Comparison of ENCODE assay signal across 18 cellular contexts in the genomic region with DNA sequence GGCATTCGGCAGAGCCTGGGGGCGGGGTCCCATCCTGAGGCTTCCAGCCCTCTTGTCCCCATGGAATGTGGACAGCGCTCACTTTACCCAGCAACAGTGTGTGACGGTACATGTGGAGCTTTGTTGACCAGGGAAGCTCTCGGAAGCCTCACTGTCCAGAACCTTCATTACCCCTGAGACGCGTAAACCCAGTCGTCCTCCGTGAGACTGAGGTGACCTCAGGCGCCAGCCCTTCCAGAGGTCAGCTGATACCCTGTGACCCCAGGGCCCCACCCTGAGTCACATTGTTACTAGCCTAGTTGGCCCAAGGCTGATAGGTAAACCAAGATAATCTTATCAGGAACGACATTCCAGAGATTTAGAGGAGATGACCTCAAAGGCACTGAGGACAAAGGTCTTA. TPM values are rescaled to one million over a fixed set of nuclear protein-coding genes. Genes with fewer than 3 reads are reported as not detected.
DNase-seq lines count a peak whose midpoint lies in the region; ATAC-seq and TF ChIP-seq lines count a peak whose summit lies in the region.
"Had no signal": no experiment of that assay in that cellular context is flagged by ENCODE, and none has a peak within 500 bp of the region (broad histone marks: within the 10 kb centered on the region; RNA-seq: fewer than 3 reads in every experiment).

No MANE protein-coding gene starts in this region.

- peak overlapping the region; percentile 3 for H2AFZ ChIP-seq in neural progenitor cell (replicated peaks)
- H2AFZ ChIP-seq: PC-9 had no signal

- TF ChIP-seq POLR2A in esophagus squamous epithelium (IDR thresholded peaks at IDR 0.05) = no peak

- H3K79me2 ChIP-seq in neural progenitor cell (ENCODE audit: low read depth) = no peaks in the 10 kb centered on the region

- H3K36me3 ChIP-seq in Caco-2 (ENCODE audit: control insufficient read depth, insufficient read depth, low read length) = no peaks in the 10 kb centered on the region
- H3K36me3 ChIP-seq in neural progenitor cell = no peaks in the 10 kb centered on the region
- peaks cover 0 to 4% (median 0%) of the 10 kb centered on the region in 3 donors for H3K36me3 ChIP-seq in esophagus squamous epithelium

- H3K27me3 Mint-ChIP-seq in Caco-2 (ENCODE audit: insufficient read depth, unreplicated experiment) = no peaks in the 10 kb centered on the region
- peaks cover 14% of the 10 kb centered on the region for H3K27me3 Mint-ChIP-seq in neural progenitor cell (ENCODE audit: insufficient read depth, low read depth)
- H3K27me3 Mint-ChIP-seq in T-helper 2 cell treated with Interferon-gamma antibody and Interleukin-4, amounts not matched to agents 5 μg/mL and 100 μg/mL, for 36 hours (ENCODE audit: low read depth) = no peaks in the 10 kb centered on the region

- CTCF ChIA-PET in Caco-2 (lab: Charles Lee) = interaction anchor here (0.7 to 2.4 kb wide), 10 partner anchors 11 to 441 kb away, joined by 3 to 15 read pairs (median 3); a partner anchor contains a TSS

- no peaks in the 10 kb centered on the region for H4K20me1 ChIP-seq in neural progenitor cell (ENCODE audit: low read depth)

- 78 to 82% methylated on average over 11 of the region's 11 CpGs for WGBS in esophagus squamous epithelium, 2 donors

- DNase-seq in Caco-2 (peak; percentile 98 to 99), LoVo (ENCODE audit: low spot score) (peak; percentile 10), neural progenitor cell (ENCODE audit: low spot score) (peak; percentile 77), esophagus squamous epithelium (lab: John Stamatoyannopoulos, UW) (no peak), NCI-H1417 (lab: John Stamatoyannopoulos, UW) (no peak)
- DNase-seq in T-helper 2 cell treated with Interferon-gamma antibody and Interleukin-4, amounts not matched to agents 5 μg/mL and 100 μg/mL, for 36 hours (ENCODE audit: low spot score) = no peak
- DNase-seq: KG1, NCI-H1092 treated with DMSO at 0.1 percent for 48 hours, NCI-H187 treated with DMSO at 0.1 percent for 48 hours, NCI-H2171, NCI-H446 treated with DMSO at 0.1 percent for 48 hours, NCI-H748 treated with DMSO at 0.1 percent for 48 hours, PC-9, Right ventricle myocardium superior had no signal

- H3K4me1 ChIP-seq in Caco-2 (peaks cover 60% of the 10 kb centered on the region), neural progenitor cell (peaks cover 15% of the 10 kb centered on the region), esophagus squamous epithelium (no peaks in the 10 kb centered on the region)

- H3K9me3 Mint-ChIP-seq in Caco-2 (ENCODE audit: unreplicated experiment) (peaks cover 24% of the 10 kb centered on the region), neural progenitor cell (no peaks in the 10 kb centered on the region)
- H3K9me3 Mint-ChIP-seq in T-helper 2 cell treated with Interferon-gamma antibody and Interleukin-4, amounts not matched to agents 5 μg/mL and 100 μg/mL, for 36 hours = no peaks in the 10 kb centered on the region

- no peak overlapping the region for H3K27ac ChIP-seq in neural progenitor cell
- no peak overlapping the region for H3K27ac ChIP-seq in esophagus squamous epithelium
- H3K27ac ChIP-seq: C4-2B, PC-9 had no signal

- TF ChIP-seq CTCF in Caco-2 (IDR thresholded peaks at IDR 0.05; ENCODE audit: insufficient read depth in 1 of 2, low read depth in 1 of 2, low read length in 1 of 2, severe bottlenecking in 1 of 2, unreplicated experiment in 1 of 2) (no peak), neural progenitor cell (IDR thresholded peaks at IDR 0.05) (no peak), esophagus squamous epithelium (IDR thresholded peaks at IDR 0.05) (no peak)

- peak; percentile 8 for ATAC-seq in esophagus mucosa
- no peak for ATAC-seq in GM21717 (IDR thresholded peaks at IDR 0.05; ENCODE audit: unreplicated experiment)

- H3K4me3 Mint-ChIP-seq in Caco-2 (ENCODE audit: unreplicated experiment) = peak overlapping the region; percentile 64
- no peak overlapping the region for H3K4me3 Mint-ChIP-seq in neural progenitor cell
- H3K4me3 Mint-ChIP-seq in T-helper 2 cell treated with Interferon-gamma antibody and Interleukin-4, amounts not matched to agents 5 μg/mL and 100 μg/mL, for 36 hours = no peak overlapping the region

- H3K27me3 ChIP-seq in Caco-2 (replicated peaks; ENCODE audit: control insufficient read depth, insufficient read depth, low read length) (no peaks in the 10 kb centered on the region), neural progenitor cell (no peaks in the 10 kb centered on the region), esophagus squamous epithelium (no peaks in the 10 kb centered on the region)

- POLR2A ChIA-PET in Caco-2 (lab: Charles Lee) = interaction anchor here (0.7 to 2.4 kb wide), 9 partner anchors 9 to 185 kb away, joined by 3 to 32 read pairs (median 8); a partner anchor contains a TSS

- no peaks in the 10 kb centered on the region for H3K9me3 ChIP-seq in Caco-2
- H3K9me3 ChIP-seq in neural progenitor cell (ENCODE audit: low read depth) = no peaks in the 10 kb centered on the region
- no peaks in the 10 kb centered on the region for H3K9me3 ChIP-seq in esophagus squamous epithelium

- H3F3A ChIP-seq in neural progenitor cell (ENCODE audit: low read depth) = peaks cover 22% of the 10 kb centered on the region

- intact Hi-C loops in Caco-2 (cut with micrococcal nuclease; ENCODE audit: unreplicated experiment) = loop anchor here (1.0 kb wide), 3 partner anchors 10 to 38 kb away; a partner anchor contains a TSS
- intact Hi-C loops in esophagus squamous epithelium (cut with DNase I) = no loop called here

- no TSS peak for BruUV-seq in Caco-2 (replicated peaks; lab: Mats Ljungman, UMichigan)

- H3K36me3 Mint-ChIP-seq in Caco-2 (ENCODE audit: insufficient read depth, unreplicated experiment) = peaks cover 68% of the 10 kb centered on the region
- H3K36me3 Mint-ChIP-seq in neural progenitor cell = no peaks in the 10 kb centered on the region
- H3K36me3 Mint-ChIP-seq in T-helper 2 cell treated with Interferon-gamma antibody and Interleukin-4, amounts not matched to agents 5 μg/mL and 100 μg/mL, for 36 hours (ENCODE audit: low read depth) = no peaks in the 10 kb centered on the region

- peak overlapping the region; percentile 42 for H3K4me2 ChIP-seq in neural progenitor cell
- H3K4me2 ChIP-seq: PC-9 had no signal

- H3K4me1 Mint-ChIP-seq in Caco-2 (ENCODE audit: low read depth, unreplicated experiment) = peaks cover 58% of the 10 kb centered on the region
- H3K4me1 Mint-ChIP-seq in neural progenitor cell = peaks cover 12% of the 10 kb centered on the region
- H3K4me1 Mint-ChIP-seq in T-helper 2 cell treated with Interferon-gamma antibody and Interleukin-4, amounts not matched to agents 5 μg/mL and 100 μg/mL, for 36 hours (ENCODE audit: low read depth) = no peaks in the 10 kb centered on the region

- no peak overlapping the region for H3K4me3 ChIP-seq in Caco-2 (ENCODE audit: low read depth, low read length)
- no peak overlapping the region for H3K4me3 ChIP-seq in neural progenitor cell
- H3K4me3 ChIP-seq in esophagus squamous epithelium = no peak overlapping the region
- H3K4me3 ChIP-seq: PC-9 had no signal

- H3K27ac Mint-ChIP-seq in Caco-2 (ENCODE audit: unreplicated experiment) (peak overlapping the region; percentile 95), neural progenitor cell (peak overlapping the region; percentile 50)
- H3K27ac Mint-ChIP-seq in T-helper 2 cell treated with Interferon-gamma antibody and Interleukin-4, amounts not matched to agents 5 μg/mL and 100 μg/mL, for 36 hours = no peak overlapping the region

- no peak overlapping the region for H3K9ac ChIP-seq in neural progenitor cell

RNA-seq across cellular contexts. Expression of a gene that starts 10.2 kb away (rescaled TPM):
- total RNA-seq in Caco-2 (2022) (86.5 and 91.7 TPM in 2 replicates), esophagus mucosa (34.5 TPM), neural progenitor cell (ENCODE audit: low replicate concordance) (8.0 and 66.2 TPM in 2 replicates), esophagus squamous epithelium (10 to 100 TPM; 24.8 to 51.4 (median 38.6) TPM)

RNA-seq across cellular contexts. Expression of a gene that starts 39.0 kb away (rescaled TPM):
- total RNA-seq in Caco-2 (2022) = 1.8 and 2.8 TPM in 2 replicates
- total RNA-seq in esophagus mucosa = 0.52 TPM
- 1.2 and 4.3 TPM in 2 replicates for total RNA-seq in neural progenitor cell (ENCODE audit: low replicate concordance)
- 1 to 10 TPM in 2 of 4 donors, under 1 TPM in 1, not detected in 1; 0.18 to 4.3 (median 1.1) TPM for total RNA-seq in esophagus squamous epithelium
- total RNA-seq: HT-29, Right ventricle myocardium superior had no signal

RNA-seq across cellular contexts. Expression of a gene that starts 55.0 kb away (rescaled TPM):
- total RNA-seq in Caco-2 (2022) = 70.3 and 77.7 TPM in 2 replicates
- 28.1 TPM for total RNA-seq in esophagus mucosa
- total RNA-seq in neural progenitor cell (ENCODE audit: low replicate concordance) = 19.1 and 29.1 TPM in 2 replicates
- total RNA-seq in esophagus squamous epithelium = 10 to 100 TPM; 16.4 to 26.2 (median 20.1) TPM

Comparison
In these comparisons a context has a peak if more than half of its experiments do, and no peak if none do; other contexts are left out.
1. DNase-seq: peak in Caco-2 (2 of 2), LoVo (single experiment) and neural progenitor cell (single experiment); none in esophagus squamous epithelium (single experiment), NCI-H1417 (0 of 3) and T-helper 2 cell treated with Interferon-gamma antibody and Interleukin-4, amounts not matched to agents 5 μg/mL and 100 μg/mL, for 36 hours (single experiment).